Comparison of ENCODE assay signal across 30 cellular contexts in genomic region chr14:92698393-92698792, GRCh38.
"Had no signal": no experiment of that assay in that cellular context is flagged by ENCODE, and none has a peak within 500 bp of the region (broad histone marks: within the 10 kb centered on the region; RNA-seq: fewer than 3 reads in every experiment).

No MANE protein-coding gene starts in this region.

- DNase-seq: activated CD4-positive, alpha-beta T cell treated with anti-CD3 and anti-CD28 coated beads for 36 hours; activated CD4-positive, alpha-beta T cell treated with anti-CD3 and anti-CD28 coated beads, Interleukin-2, amount 50 U/mL, for 48 hours; activated CD4-positive, CD25-positive, alpha-beta regulatory T cell; activated CD8-positive, alpha-beta memory T cell treated with anti-CD3 and anti-CD28 coated beads for 24 hours; activated effector memory CD4-positive, alpha-beta T cell treated with anti-CD3 and anti-CD28 coated beads, Interleukin-2, amount 50 U/mL, for 16 hours; activated naive CD4-positive, alpha-beta T cell treated with anti-CD3 and anti-CD28 coated beads, Interleukin-2, amount 10 ng/mL, durations not matched to agents 7 days and 5 days; activated naive CD8-positive, alpha-beta T cell treated with anti-CD3 and anti-CD28 coated beads, Interleukin-2, amount 10 ng/mL, durations not matched to agents 7 days and 5 days; effector memory CD4-positive, alpha-beta T cell; erythroblast; foreskin fibroblast; heart left ventricle; hypothalamus; immature natural killer cell; kidney; left colon; mammary epithelial cell; nephron progenitor cell; retina; sigmoid colon; small intestine; stimulated activated CD4-positive, alpha-beta T cell treated with anti-CD3 and anti-CD28 coated beads, Interleukin-4, amount 100 ng/mL, for 24 hours; T-helper 2 cell; uterus had no signal

- H3K36me3 ChIP-seq: uterus had no signal

- ATAC-seq: activated CD4-positive, alpha-beta T cell treated with anti-CD3 and anti-CD28 coated beads for 36 hours; heart left ventricle; left colon; stimulated activated effector memory CD8-positive, alpha-beta T cell treated with anti-CD3 and anti-CD28 coated beads, Interleukin-12 subunit alpha, Interleukin-12 subunit beta, amount 100 ng/mL, for 72 hours had no signal

- H3K9me3 ChIP-seq: ascending aorta, heart left ventricle, neutrophil, sigmoid colon, thoracic aorta, uterus had no signal

- H3K27me3 ChIP-seq: ascending aorta, cardiac muscle cell, dorsolateral prefrontal cortex, heart left ventricle, neutrophil, sigmoid colon, uterus had no signal

- H3K4me3 ChIP-seq: ascending aorta, cardiac muscle cell, coronary artery, dorsolateral prefrontal cortex, heart left ventricle, sigmoid colon, thoracic aorta, uterus had no signal

- H3K27ac ChIP-seq: ascending aorta, cardiac muscle cell, coronary artery, dorsolateral prefrontal cortex, heart left ventricle, neutrophil, sigmoid colon, thoracic aorta, uterus had no signal

- H3K4me1 ChIP-seq: ascending aorta, uterus had no signal

- FAIRE-seq: kidney, small intestine had no signal
